Comparison of ENCODE assay signal across 20 cellular contexts in genomic region chr3:59608356-59608755, GRCh38.
DNase-seq lines count a peak whose midpoint lies in the region; ATAC-seq and TF ChIP-seq lines count a peak whose summit lies in the region.
"Had no signal": no experiment of that assay in that cellular context is flagged by ENCODE, and none has a peak within 500 bp of the region (broad histone marks: within the 10 kb centered on the region; RNA-seq: fewer than 3 reads in every experiment).

No MANE protein-coding gene starts in this region.

- no peaks in the 10 kb centered on the region for H3K36me3 ChIP-seq in upper lobe of right lung
- H3K36me3 ChIP-seq: tibial artery had no signal

- TF ChIP-seq CTCF in upper lobe of right lung (IDR thresholded peaks at IDR 0.05) = no peak

- DNase-seq in DMS53 treated with DMSO at 0.1 percent for 48 hours (lab: John Stamatoyannopoulos, UW; ENCODE audit: unreplicated experiment) (peak; percentile 5), NCI-H187 (lab: John Stamatoyannopoulos, UW) (peak; percentile 41 to 44), NCI-H2227 treated with DMSO at 0.1 percent for 48 hours (lab: John Stamatoyannopoulos, UW) (peak; percentile 21), SW480 (ENCODE audit: low spot score) (peak; percentile 71), upper lobe of right lung (no peak), cerebellar nuclear complex (lab: John Stamatoyannopoulos, UW) (no peak)
- DNase-seq: activated CD8-positive, alpha-beta memory T cell treated with anti-CD3 and anti-CD28 coated beads, Interleukin-2, amount 50 U/mL, for 48 hours; activated naive CD8-positive, alpha-beta T cell treated with anti-CD3 and anti-CD28 coated beads, Interleukin-2, amount 50 U/mL, for 24 hours; body of pancreas; CD8-positive, alpha-beta T cell; NCI-H82; PC-3; SIG-M5; stimulated activated CD4-positive, alpha-beta T cell treated with anti-CD3 and anti-CD28 coated beads, Interleukin-2, amount 100 ng/mL, for 48 hours; stimulated activated naive CD8-positive, alpha-beta T cell treated with anti-CD3 and anti-CD28 coated beads, Interleukin-15, Interleukin-2, amounts not matched to agents 100 U/mL and 50 U/mL, for 24 hours; tibial artery had no signal

- H3K4me3 ChIP-seq in upper lobe of right lung = no peak overlapping the region
- H3K4me3 ChIP-seq: body of pancreas, smooth muscle cell, tibial artery had no signal

- H3K4me1 ChIP-seq in upper lobe of right lung = peaks cover 4% of the 10 kb centered on the region
- H3K4me1 ChIP-seq: tibial artery had no signal

- H3K27me3 ChIP-seq in upper lobe of right lung = no peaks in the 10 kb centered on the region
- H3K27me3 ChIP-seq: body of pancreas, tibial artery had no signal

- intact Hi-C loops in upper lobe of right lung (cut with DNase I) = no loop called here

- no peaks in the 10 kb centered on the region for H3K9me3 ChIP-seq in upper lobe of right lung
- H3K9me3 ChIP-seq: body of pancreas, tibial artery had no signal

- ATAC-seq in upper lobe of right lung = no peak
- no peak for ATAC-seq in GM21619 (IDR thresholded peaks at IDR 0.05; ENCODE audit: unreplicated experiment)
- no peak for ATAC-seq in GM21723 (IDR thresholded peaks at IDR 0.05; ENCODE audit: unreplicated experiment)
- ATAC-seq: activated naive CD8-positive, alpha-beta T cell treated with anti-CD3 and anti-CD28 coated beads, Interleukin-2, amount 50 U/mL, for 24 hours; CD8-positive, alpha-beta T cell; PC-3; stimulated activated naive CD8-positive, alpha-beta T cell treated with anti-CD3 and anti-CD28 coated beads, Interleukin-15, Interleukin-2, amounts not matched to agents 100 U/mL and 50 U/mL, for 24 hours had no signal

- no peak overlapping the region for H3K27ac ChIP-seq in upper lobe of right lung
- H3K27ac ChIP-seq: body of pancreas, HL-60, tibial artery had no signal

Comparison
In these comparisons a context has a peak if more than half of its experiments do, and no peak if none do; other contexts are left out.
1. DNase-seq: peak in DMS53 treated with DMSO at 0.1 percent for 48 hours (single experiment), NCI-H187 (2 of 2), NCI-H2227 treated with DMSO at 0.1 percent for 48 hours (single experiment) and SW480 (single experiment); none in upper lobe of right lung (single experiment) and cerebellar nuclear complex (0 of 2).